ENCODE assay signal across 13 cellular contexts in genomic region chr2:128298846-128299507, GRCh38. TPM values are rescaled to one million over a fixed set of nuclear protein-coding genes. Genes with fewer than 3 reads are reported as not detected.
DNase-seq lines count a peak whose midpoint lies in the region; ATAC-seq, FAIRE-seq and TF ChIP-seq lines count a peak whose summit lies in the region.
"Had no signal": no experiment of that assay in that cellular context is flagged by ENCODE, and none has a peak within 500 bp of the region (broad histone marks: within the 10 kb centered on the region; RNA-seq: fewer than 3 reads in every experiment).

No MANE protein-coding gene starts in this region.

- H3K27me3 Mint-ChIP-seq in HFFc6 (ENCODE audit: insufficient read depth) = peaks cover 1% of the 10 kb centered on the region; the same call in 1 of the 2 replicates
- H3K27me3 Mint-ChIP-seq: IgD-negative memory B cell had no signal

- H4K8ac ChIP-seq in neuronal stem cell (ENCODE audit: low read depth, low read length) = peak overlapping the region; percentile 89

- peak overlapping the region; percentile 36; the same call in 1 of the 2 replicates for H3K27ac Mint-ChIP-seq in HFFc6
- H3K27ac Mint-ChIP-seq: GM23338 had no signal

- H3K4me2 ChIP-seq in HepG2 (ENCODE audit: low read depth, low read length) (no peak overlapping the region), neuronal stem cell (ENCODE audit: insufficient read depth, low read length, poor library complexity, severe bottlenecking) (no peak overlapping the region)
- H3K4me2 ChIP-seq: GM23338 had no signal

- no TSS peak for BruUV-seq in HepG2 (replicated peaks; lab: Mats Ljungman, UMichigan)

- H3K27ac ChIP-seq in WERI-Rb-1 (peak overlapping the region; percentile 98), HepG2 (ENCODE audit: extremely low read length, insufficient read depth, low read length) (no peak overlapping the region), neuronal stem cell (replicated peaks; ENCODE audit: low read length) (no peak overlapping the region), coronary artery (no peak overlapping the region)

- CTCF ChIA-PET in HepG2 (lab: Yijun Ruan, JAX; ENCODE audit: low intra/inter-chr PET ratio, low total read pairs) = no interaction called here

- TF ChIP-seq EP300 in HepG2 (IDR thresholded peaks at IDR 0.05; ENCODE audit: low read depth in 2 of 2, low read length in 2 of 2) (no peak), HepG2 (CRISPR knock-in tag; IDR thresholded peaks at IDR 0.05; ENCODE audit: borderline replicate concordance) (no peak)

- WGBS in HepG2 (ENCODE audit: low lambda C conversion rate) = 96% methylated on average over 14 of the region's 16 CpGs
- no CpG with 5 or more reads among the region's 16 CpGs for WGBS in neuronal stem cell (ENCODE audit: extremely low coverage in 2 of 2, insufficient read length in 2 of 2, insufficient replicate concordance in 1 of 2), 2 donors

- peaks cover 33% of the 10 kb centered on the region for H3K4me1 Mint-ChIP-seq in HFFc6 (ENCODE audit: low read depth)

- no peak overlapping the region for H2BK120ac ChIP-seq in neuronal stem cell (ENCODE audit: low read depth, low read length)

- DNase-seq in HFFc6 (no peak), WERI-Rb-1 (no peak), HepG2 (ENCODE audit: low spot score) (no peak), neuronal stem cell (ENCODE audit: low spot score) (no peak), GM20000 (ENCODE audit: low spot score) (no peak), coronary artery (ENCODE audit: low spot score) (no peak), H54 (ENCODE audit: insufficient read length, low spot score) (no peak)
- DNase-seq: DMS79 treated with DMSO at 0.1 percent for 48 hours, NCI-H187 treated with DMSO at 0.1 percent for 48 hours, PC-3 had no signal

- H4K91ac ChIP-seq in neuronal stem cell (ENCODE audit: low read depth, low read length, poor library complexity) = peak overlapping the region; percentile 22

- H2AFZ ChIP-seq in HepG2 (ENCODE audit: low read length) (no peak overlapping the region), neuronal stem cell (ENCODE audit: low read length) (no peak overlapping the region)
- H2AFZ ChIP-seq: GM23338 had no signal

- TF ChIP-seq POLR2A in HepG2 (IDR thresholded peaks at IDR 0.05; ENCODE audit: insufficient read depth in 1 of 2, low read depth in 2 of 2, low read length in 2 of 2) = no peak
- TF ChIP-seq POLR2A in H54 (IDR thresholded peaks at IDR 0.05; ENCODE audit: low read depth, low read length) = no peak

- H3K79me2 ChIP-seq in HepG2 (ENCODE audit: insufficient read depth, low read length) = peaks cover 100% of the 10 kb centered on the region

- no peak for TF ChIP-seq CTCF in HFFc6 (IDR thresholded peaks at IDR 0.05)
- no peak for TF ChIP-seq CTCF in WERI-Rb-1 (IDR thresholded peaks at IDR 0.05; ENCODE audit: low read depth, low read length)
- no peak for TF ChIP-seq CTCF in HepG2 (CRISPR knock-in tag; IDR thresholded peaks at IDR 0.05)
- TF ChIP-seq CTCF in GM20000 (IDR thresholded peaks at IDR 0.05; ENCODE audit: extremely low read depth, missing control alignments) = no peak
- no peak for TF ChIP-seq CTCF in coronary artery (IDR thresholded peaks at IDR 0.05)

- no peak for FAIRE-seq in HepG2 (lab: Jason Lieb, UNC)
- FAIRE-seq in H54 (lab: Jason Lieb, UNC) = no peak
- FAIRE-seq: G401.6 had no signal

- H3K9me3 Mint-ChIP-seq in HFFc6 = no peaks in the 10 kb centered on the region
- H3K9me3 Mint-ChIP-seq: GM23338 had no signal

- H3K79me1 ChIP-seq in neuronal stem cell (ENCODE audit: low read depth, low read length) = peaks cover 37% of the 10 kb centered on the region

- no peak overlapping the region for H3K4ac ChIP-seq in neuronal stem cell (ENCODE audit: low read length)

- no peak for ATAC-seq in HepG2
- ATAC-seq: PC-3 had no signal

- peak overlapping the region; percentile 84 for H3K18ac ChIP-seq in neuronal stem cell (ENCODE audit: low read length)

- H2BK12ac ChIP-seq in neuronal stem cell (ENCODE audit: low read length) = peak overlapping the region; percentile 49

- peaks cover 89% of the 10 kb centered on the region for H4K20me1 ChIP-seq in HepG2 (ENCODE audit: insufficient read depth, low read length)

- in situ Hi-C loops in HepG2 (cut with HindIII; ENCODE audit: extremely low pct_ligation_motif_present, low pct_unique_long_range_greater_than_20kb) = no loop called here

- no peak overlapping the region for H2BK15ac ChIP-seq in neuronal stem cell (ENCODE audit: low read length)

- H2AK5ac ChIP-seq in neuronal stem cell (ENCODE audit: low read depth, low read length) = no peak overlapping the region

- H3K9ac ChIP-seq in HepG2 (ENCODE audit: insufficient read depth, low read depth, low read length) = no peak overlapping the region
- H3K9ac ChIP-seq in neuronal stem cell (ENCODE audit: low read depth, low read length, poor library complexity) = no peak overlapping the region

- POLR2A ChIA-PET in HepG2 (lab: Yijun Ruan, JAX) = no interaction called here

- peak overlapping the region; percentile 25 for H3K14ac ChIP-seq in neuronal stem cell (ENCODE audit: low read length)

- no peaks in the 10 kb centered on the region for H3K9me3 ChIP-seq in WERI-Rb-1 (ENCODE audit: severe bottlenecking)
- no peaks in the 10 kb centered on the region for H3K9me3 ChIP-seq in HepG2 (ENCODE audit: low read length)
- H3K9me3 ChIP-seq in neuronal stem cell (replicated peaks in 1 of 2; ENCODE audit: control insufficient read depth in 2 of 2, insufficient read depth in 1 of 2, low read depth in 1 of 2, low read length in 2 of 2) = peaks cover 0 to 3% of the 10 kb centered on the region in 2 donors

- intact Hi-C loops in HepG2 (cut with micrococcal nuclease; ENCODE audit: unreplicated experiment) = no loop called here

- no peak overlapping the region for H3K4me3 Mint-ChIP-seq in HFFc6
- H3K4me3 Mint-ChIP-seq: GM23338, IgD-negative memory B cell had no signal

- peak overlapping the region; percentile 91 for H2BK5ac ChIP-seq in neuronal stem cell (ENCODE audit: low read length)

- H3K4me3 ChIP-seq in WERI-Rb-1 (ENCODE audit: low read depth, low read length) = no peak overlapping the region
- H3K4me3 ChIP-seq in HepG2 (replicated peaks in 1 of 3; ENCODE audit: insufficient read depth in 1 of 3, low read depth in 2 of 3, low read length in 3 of 3) = no peak overlapping the region
- peak overlapping the region in 1 of 2 donors; percentile 19 for H3K4me3 ChIP-seq in neuronal stem cell (ENCODE audit: low read length in 2 of 2)
- no peak overlapping the region for H3K4me3 ChIP-seq in coronary artery
- H3K4me3 ChIP-seq: GM23338 had no signal

- peaks cover 5% of the 10 kb centered on the region; the same call in 1 of the 2 replicates for H3K36me3 Mint-ChIP-seq in HFFc6 (ENCODE audit: low read depth)
- H3K36me3 Mint-ChIP-seq: IgD-negative memory B cell had no signal

- peak overlapping the region; percentile 57 for H3K23ac ChIP-seq in neuronal stem cell (ENCODE audit: low read depth, low read length, poor library complexity)

- H3K4me1 ChIP-seq in HepG2 (ENCODE audit: insufficient read depth, low read length) = peaks cover 22% of the 10 kb centered on the region
- H3K4me1 ChIP-seq in neuronal stem cell (ENCODE audit: control insufficient read depth in 2 of 2, insufficient read depth in 1 of 2, low read depth in 1 of 2, low read length in 2 of 2) = peaks cover 0 to 13% of the 10 kb centered on the region in 2 donors

- H3K27me3 ChIP-seq in WERI-Rb-1 (ENCODE audit: insufficient read depth, low read depth, severe bottlenecking) (no peaks in the 10 kb centered on the region), HepG2 (ENCODE audit: control insufficient read depth in 1 of 2, insufficient read depth in 2 of 2, low read length in 2 of 2) (no peaks in the 10 kb centered on the region), neuronal stem cell (ENCODE audit: control insufficient read depth in 3 of 3, insufficient read depth in 3 of 3, low read depth in 1 of 3, low read length in 3 of 3) (no peaks in the 10 kb centered on the region)

- H3K36me3 ChIP-seq in WERI-Rb-1 (peaks cover 21% of the 10 kb centered on the region), HepG2 (replicated peaks in 1 of 2; ENCODE audit: control insufficient read depth in 1 of 2, insufficient read depth in 2 of 2, low read length in 2 of 2) (peaks cover 44 to 84% of the 10 kb centered on the region in 2 experiments), neuronal stem cell (replicated peaks in 1 of 2; ENCODE audit: control insufficient read depth in 2 of 2, insufficient read depth in 2 of 2, low read length in 2 of 2) (peaks cover 0 to 64% of the 10 kb centered on the region in 2 donors)

- no peak for TF ChIP-seq RAD21 in HepG2 (CRISPR knock-in tag; IDR thresholded peaks at IDR 0.05)

TF ChIP-seq in HepG2, 621 proteins besides CTCF, POLR2A, EP300 and RAD21 (continues in another document):
- TF ChIP-seq SKI (IDR thresholded peaks at IDR 0.05; ENCODE audit: partially characterized antibody) = no peak
- peak; percentile 40 for TF ChIP-seq AGO2 (optimal IDR thresholded peaks at IDR 0.05; ENCODE audit: low read depth, low read length)
- TF ChIP-seq RBM22 (optimal IDR thresholded peaks at IDR 0.05; ENCODE audit: low read length) = peak; percentile 73
- TF ChIP-seq ZFP36L1 (CRISPR knock-in tag; IDR thresholded peaks at IDR 0.05) = no peak

RNA-seq across cellular contexts. Expression of gene HS6ST1, which starts 19.7 kb away (rescaled TPM):
- total RNA-seq in HFFc6 (2021; fragmentation: NEBNext Ultra II Directional; extraction: Animal tissue kit (Norgen Biotek cat#: 25700)) = 10 to 100 TPM; 18.5 to 27.2 (median 24.3) TPM
- 68.4 and 84.6 TPM in 2 replicates for total RNA-seq in HepG2 (2016; rRNA removed; fragmentation: Illumina TruSeq; extraction: Trizol)
- total RNA-seq in HepG2 (2016; cell fraction: cytosol; rRNA removed; fragmentation: Illumina TruSeq; extraction: Trizol; ENCODE audit: low read depth) = 8.0 TPM in 2 replicates
- total RNA-seq in HepG2 (2016; cell fraction: insoluble cytoplasmic fraction; rRNA removed; fragmentation: Illumina TruSeq; extraction: Trizol) = 60.2 and 86.4 TPM in 2 replicates
- total RNA-seq in HepG2 (2016; cell fraction: membrane; rRNA removed; fragmentation: Illumina TruSeq; extraction: Trizol) = 38.4 and 40.3 TPM in 2 replicates
- 59.1 and 66.3 TPM in 2 replicates for total RNA-seq in HepG2 (2016; cell fraction: nucleus; rRNA removed; fragmentation: Illumina TruSeq; extraction: Trizol)
- polyA plus RNA-seq in HepG2 (2011; rRNA removed) = 34.5 and 42.2 TPM in 2 replicates
- polyA plus RNA-seq in HepG2 (2011; cell fraction: cytosol; rRNA removed) = 35.2 and 53.7 TPM in 2 replicates
- polyA plus RNA-seq in HepG2 (2011; cell fraction: nucleus; rRNA removed) = 38.8 and 44.3 TPM in 2 replicates
- polyA plus RNA-seq in HepG2 (2012) = 50.2 and 79.5 TPM in 2 replicates
- polyA plus RNA-seq in HepG2 (2016; cell fraction: cytosol; fragmentation: Illumina TruSeq; extraction: Trizol; ENCODE audit: low read depth) = 5.2 and 5.6 TPM in 2 replicates
- polyA plus RNA-seq in HepG2 (2016; cell fraction: insoluble cytoplasmic fraction; fragmentation: Illumina TruSeq; extraction: Trizol; ENCODE audit: low read depth) = 70.3 and 83.1 TPM in 2 replicates
- 24.6 and 27.0 TPM in 2 replicates for polyA plus RNA-seq in HepG2 (2016; cell fraction: membrane; fragmentation: Illumina TruSeq; extraction: Trizol; ENCODE audit: low read depth)
- 106 and 113 TPM in 2 replicates for polyA plus RNA-seq in HepG2 (2016; cell fraction: nucleus; fragmentation: Illumina TruSeq; extraction: Trizol; ENCODE audit: insufficient read depth, low read depth)
- 7.6 and 148 TPM in 2 replicates for polyA minus RNA-seq in HepG2 (2011; rRNA and poly(A)+ RNA removed; ENCODE audit: low replicate concordance)
- polyA minus RNA-seq in HepG2 (2011; cell fraction: cytosol; rRNA and poly(A)+ RNA removed) = 47.4 and 52.3 TPM in 2 replicates
- 39.0 and 60.8 TPM in 2 replicates for polyA minus RNA-seq in HepG2 (2011; cell fraction: nucleus; rRNA and poly(A)+ RNA removed)
- 32.8 TPM for polyA plus RNA-seq in neuronal stem cell (2013, experiment 1 of 2)
- 32.8 TPM for polyA plus RNA-seq in neuronal stem cell (2013, experiment 2 of 2)
